In the genomic region with DNA sequence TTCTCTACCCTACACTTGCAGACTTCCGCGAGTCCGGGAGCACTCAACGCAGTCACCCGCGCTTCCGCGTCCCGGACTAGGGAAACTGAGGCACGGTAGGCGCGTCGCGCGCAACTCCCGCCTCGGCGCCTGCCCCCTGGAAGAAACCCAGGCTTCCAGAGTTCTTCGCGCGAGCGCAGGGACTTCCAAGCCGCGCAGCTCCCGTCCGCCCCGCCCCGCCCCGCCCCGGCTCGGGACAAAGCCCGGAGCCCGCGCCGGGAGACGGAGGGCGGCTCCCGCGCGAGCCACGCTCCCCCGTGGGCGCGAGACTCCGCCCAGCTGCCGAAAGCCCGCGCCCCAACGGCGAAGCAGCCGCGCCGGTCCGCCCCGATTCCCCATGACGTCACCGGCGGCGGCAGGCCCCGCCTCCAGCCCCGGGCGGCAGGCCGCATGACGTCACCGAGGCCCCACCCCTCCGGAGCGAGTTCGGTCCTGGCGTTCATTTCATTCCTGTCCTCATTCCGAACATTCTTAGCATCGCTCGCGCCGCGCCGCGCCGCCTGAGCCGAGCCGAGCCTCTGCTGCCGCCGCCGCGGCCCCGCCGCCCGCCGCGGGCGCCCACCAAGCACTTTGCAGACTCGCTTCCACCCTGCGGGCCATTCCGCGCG, we compare ENCODE assay signal across 1 cellular context.
TF ChIP-seq lines count a peak whose summit lies in the region.

TEAD1 (plus strand) TSS at position 498 of the 647 bp plus-strand sequence.

TF ChIP-seq in K562, 482 proteins besides CTCF, POLR2A, EP300 and RAD21 (continued from another document and continues in another):
- no peak for TF ChIP-seq HOMEZ (CRISPR knock-in tag; IDR thresholded peaks at IDR 0.05)
- TF ChIP-seq, protein P1, sequence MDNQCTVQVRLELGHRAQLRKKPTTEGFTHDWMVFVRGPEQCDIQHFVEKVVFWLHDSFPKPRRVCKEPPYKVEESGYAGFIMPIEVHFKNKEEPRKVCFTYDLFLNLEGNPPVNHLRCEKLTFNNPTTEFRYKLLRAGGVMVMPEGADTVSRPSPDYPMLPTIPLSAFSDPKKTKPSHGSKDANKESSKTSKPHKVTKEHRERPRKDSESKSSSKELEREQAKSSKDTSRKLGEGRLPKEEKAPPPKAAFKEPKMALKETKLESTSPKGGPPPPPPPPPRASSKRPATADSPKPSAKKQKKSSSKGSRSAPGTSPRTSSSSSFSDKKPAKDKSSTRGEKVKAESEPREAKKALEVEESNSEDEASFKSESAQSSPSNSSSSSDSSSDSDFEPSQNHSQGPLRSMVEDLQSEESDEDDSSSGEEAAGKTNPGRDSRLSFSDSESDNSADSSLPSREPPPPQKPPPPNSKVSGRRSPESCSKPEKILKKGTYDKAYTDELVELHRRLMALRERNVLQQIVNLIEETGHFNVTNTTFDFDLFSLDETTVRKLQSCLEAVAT (IDR thresholded peaks at IDR 0.05), result 0 out of 4 replicates have a peak, but pooled peaks of 1 of the 2 experiments have one; percentile 17
- no peak for TF ChIP-seq ZNF217 (CRISPR knock-in tag; IDR thresholded peaks at IDR 0.05)
- TF ChIP-seq MEF2D (tag; conservative IDR thresholded peaks at IDR 0.05; ENCODE audit: low read depth), result no peak
- TF ChIP-seq CREB3 (tag; conservative IDR thresholded peaks at IDR 0.05; ENCODE audit: low read depth), result no peak
- peak; percentile 63 for TF ChIP-seq SOX6 (IDR thresholded peaks at IDR 0.05)
- 0 out of 2 replicates have a peak, but pooled peaks have one; percentile 65 for TF ChIP-seq ADNP (tag; IDR thresholded peaks at IDR 0.05)
- TF ChIP-seq RB1 (IDR thresholded peaks at IDR 0.05; ENCODE audit: low read depth), result peak; percentile 95
- TF ChIP-seq, protein P2, sequence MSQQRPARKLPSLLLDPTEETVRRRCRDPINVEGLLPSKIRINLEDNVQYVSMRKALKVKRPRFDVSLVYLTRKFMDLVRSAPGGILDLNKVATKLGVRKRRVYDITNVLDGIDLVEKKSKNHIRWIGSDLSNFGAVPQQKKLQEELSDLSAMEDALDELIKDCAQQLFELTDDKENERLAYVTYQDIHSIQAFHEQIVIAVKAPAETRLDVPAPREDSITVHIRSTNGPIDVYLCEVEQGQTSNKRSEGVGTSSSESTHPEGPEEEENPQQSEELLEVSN (IDR thresholded peaks at IDR 0.05; ENCODE audit: borderline replicate concordance in 1 of 2, extremely low read depth in 1 of 2, insufficient read depth in 1 of 2, insufficient read length in 1 of 2, low read depth in 1 of 2, low read length in 1 of 2, poor library complexity in 1 of 2, severe bottlenecking in 1 of 2), result peak; percentile 53 to 75
- no peak for TF ChIP-seq ZBTB34 (CRISPR knock-in tag; IDR thresholded peaks at IDR 0.05)
- peak; percentile 80 for TF ChIP-seq L3MBTL2 (IDR thresholded peaks at IDR 0.05)
- TF ChIP-seq ZNF212 (CRISPR knock-in tag; IDR thresholded peaks at IDR 0.05), result no peak
- no peak for TF ChIP-seq HNRNPLL (IDR thresholded peaks at IDR 0.05; ENCODE audit: low read depth, low read length, poor library complexity, severe bottlenecking)
- 0 out of 2 replicates have a peak, but pooled peaks have one; percentile 28 for TF ChIP-seq MTA1 (IDR thresholded peaks at IDR 0.05; ENCODE audit: borderline replicate concordance)
- TF ChIP-seq EGR1 (conservative IDR thresholded peaks at IDR 0.05), result no peak
- TF ChIP-seq MED1 (CRISPR knock-in tag; IDR thresholded peaks at IDR 0.05; ENCODE audit: borderline replicate concordance), result no peak
- TF ChIP-seq TEAD4 (IDR thresholded peaks at IDR 0.05; ENCODE audit: low read length), result peak; percentile 79
- no peak for TF ChIP-seq TEAD4 (CRISPR knock-in tag; IDR thresholded peaks at IDR 0.05; ENCODE audit: borderline replicate concordance)
- TF ChIP-seq MLX (CRISPR knock-in tag; conservative IDR thresholded peaks at IDR 0.05), result no peak
- peak; percentile 46 for TF ChIP-seq POLR2AphosphoS5 (IDR thresholded peaks at IDR 0.05; ENCODE audit: control insufficient read depth, insufficient read depth, low read depth, low read length)
- TF ChIP-seq CCNT2 (IDR thresholded peaks at IDR 0.05; ENCODE audit: borderline replicate concordance, extremely low read depth, insufficient read length, low read depth, low read length), result peak; percentile 95
- TF ChIP-seq, protein P3, sequence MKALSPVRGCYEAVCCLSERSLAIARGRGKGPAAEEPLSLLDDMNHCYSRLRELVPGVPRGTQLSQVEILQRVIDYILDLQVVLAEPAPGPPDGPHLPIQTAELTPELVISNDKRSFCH (CRISPR knock-in tag; IDR thresholded peaks at IDR 0.05), result no peak
- TF ChIP-seq, protein P3 (tag; IDR thresholded peaks at IDR 0.05), result 0 out of 2 replicates have a peak, but pooled peaks have one; percentile 15
- no peak for TF ChIP-seq SRSF7 (optimal IDR thresholded peaks at IDR 0.05; ENCODE audit: low read depth, low read length)
- no peak for TF ChIP-seq DMBX1 (CRISPR knock-in tag; IDR thresholded peaks at IDR 0.05; ENCODE audit: borderline replicate concordance)
- TF ChIP-seq ZNF133 (CRISPR knock-in tag; IDR thresholded peaks at IDR 0.05), result no peak
- TF ChIP-seq GTF2E2 (tag; IDR thresholded peaks at IDR 0.05), result peak; percentile 79
- TF ChIP-seq CREB1 (IDR thresholded peaks at IDR 0.05), result peak; percentile 96
- peak; percentile 96 for TF ChIP-seq CREB1 (CRISPR knock-in tag; IDR thresholded peaks at IDR 0.05)
- peak; percentile 69; the same call in 1 of the 2 replicates for TF ChIP-seq E2F4 (CRISPR knock-in tag; IDR thresholded peaks at IDR 0.05; ENCODE audit: low read depth)
- TF ChIP-seq E2F3 (CRISPR knock-in tag; IDR thresholded peaks at IDR 0.05), result peak; percentile 90
- TF ChIP-seq, protein P4, sequence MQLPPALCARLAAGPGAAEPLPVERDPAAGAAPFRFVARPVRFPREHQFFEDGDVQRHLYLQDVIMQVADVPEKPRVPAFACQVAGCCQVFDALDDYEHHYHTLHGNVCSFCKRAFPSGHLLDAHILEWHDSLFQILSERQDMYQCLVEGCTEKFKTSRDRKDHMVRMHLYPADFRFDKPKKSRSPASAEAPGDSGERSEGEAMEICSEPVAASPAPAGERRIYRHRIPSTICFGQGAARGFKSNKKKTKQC (CRISPR knock-in tag; IDR thresholded peaks at IDR 0.05), result peak; percentile 37; the same call in 1 of the 2 replicates
- TF ChIP-seq ZNF24 (IDR thresholded peaks at IDR 0.05), result no peak; the same call in 1 of the 2 replicates
- TF ChIP-seq ZBTB17 (CRISPR knock-in tag; IDR thresholded peaks at IDR 0.05), result peak; percentile 20; the same call in 1 of the 2 replicates
- TF ChIP-seq CTBP1 (IDR thresholded peaks at IDR 0.05; ENCODE audit: borderline replicate concordance), result peak; percentile 98
- no peak for TF ChIP-seq HDAC2 (IDR thresholded peaks at IDR 0.05)
- TF ChIP-seq HMG20A (CRISPR knock-in tag; conservative IDR thresholded peaks at IDR 0.05), result no peak
- peak; percentile 58; the same call in 1 of the 2 replicates for TF ChIP-seq KDM2B (CRISPR knock-in tag; IDR thresholded peaks at IDR 0.05)
- TF ChIP-seq ZNF695 (CRISPR knock-in tag; IDR thresholded peaks at IDR 0.05), result no peak
- no peak for TF ChIP-seq STAT5B (CRISPR knock-in tag; IDR thresholded peaks at IDR 0.05)
- TF ChIP-seq ZNF121 (CRISPR knock-in tag; conservative IDR thresholded peaks at IDR 0.05), result no peak
- peak; percentile 87 for TF ChIP-seq KHSRP (IDR thresholded peaks at IDR 0.05)
- TF ChIP-seq ZNF766 (CRISPR knock-in tag; conservative IDR thresholded peaks at IDR 0.05), result peak; percentile 59; the same call in 1 of the 2 replicates
- no peak for TF ChIP-seq CEBPG (CRISPR knock-in tag; IDR thresholded peaks at IDR 0.05)
- 0 out of 4 replicates have a peak, but pooled peaks of 1 of the 2 experiments have one; percentile 64 for TF ChIP-seq CEBPG (tag; conservative IDR thresholded peaks at IDR 0.05 in 1 of 2, IDR thresholded peaks at IDR 0.05 in 1 of 2)
- peak in 1 of 2 experiments; percentile 41; a peak in 1 of 4 replicates for TF ChIP-seq MNT (conservative IDR thresholded peaks at IDR 0.05)
- TF ChIP-seq ZFP36 (IDR thresholded peaks at IDR 0.05; ENCODE audit: low read depth, low read length, partially characterized antibody), result peak; percentile 26
- TF ChIP-seq HMGN3 (IDR thresholded peaks at IDR 0.05; ENCODE audit: borderline replicate concordance, extremely low read depth, insufficient read length, low read depth, low read length), result peak; percentile 80
- no peak for TF ChIP-seq SREBF1 (IDR thresholded peaks at IDR 0.05; ENCODE audit: borderline replicate concordance, low read depth, low read length)
- 0 out of 2 replicates have a peak, but pooled peaks have one; percentile 38 for TF ChIP-seq SMAD3 (CRISPR knock-in tag; conservative IDR thresholded peaks at IDR 0.05)
- TF ChIP-seq HDGF (IDR thresholded peaks at IDR 0.05), result no peak
- peak in 1 of 2 experiments; percentile 30; a peak in 1 of 4 replicates for TF ChIP-seq NONO (IDR thresholded peaks at IDR 0.05; ENCODE audit: low read depth in 2 of 2, low read length in 1 of 2)
- no peak for TF ChIP-seq PYGO2 (tag; IDR thresholded peaks at IDR 0.05)
- TF ChIP-seq NFIC (IDR thresholded peaks at IDR 0.05), result peak; percentile 44
- no peak for TF ChIP-seq ETV5 (CRISPR knock-in tag; IDR thresholded peaks at IDR 0.05; ENCODE audit: low read depth)
- TF ChIP-seq HIVEP1 (CRISPR knock-in tag; IDR thresholded peaks at IDR 0.05), result no peak
- TF ChIP-seq MTF1 (CRISPR knock-in tag; IDR thresholded peaks at IDR 0.05; ENCODE audit: borderline replicate concordance), result no peak
- TF ChIP-seq, protein P5, sequence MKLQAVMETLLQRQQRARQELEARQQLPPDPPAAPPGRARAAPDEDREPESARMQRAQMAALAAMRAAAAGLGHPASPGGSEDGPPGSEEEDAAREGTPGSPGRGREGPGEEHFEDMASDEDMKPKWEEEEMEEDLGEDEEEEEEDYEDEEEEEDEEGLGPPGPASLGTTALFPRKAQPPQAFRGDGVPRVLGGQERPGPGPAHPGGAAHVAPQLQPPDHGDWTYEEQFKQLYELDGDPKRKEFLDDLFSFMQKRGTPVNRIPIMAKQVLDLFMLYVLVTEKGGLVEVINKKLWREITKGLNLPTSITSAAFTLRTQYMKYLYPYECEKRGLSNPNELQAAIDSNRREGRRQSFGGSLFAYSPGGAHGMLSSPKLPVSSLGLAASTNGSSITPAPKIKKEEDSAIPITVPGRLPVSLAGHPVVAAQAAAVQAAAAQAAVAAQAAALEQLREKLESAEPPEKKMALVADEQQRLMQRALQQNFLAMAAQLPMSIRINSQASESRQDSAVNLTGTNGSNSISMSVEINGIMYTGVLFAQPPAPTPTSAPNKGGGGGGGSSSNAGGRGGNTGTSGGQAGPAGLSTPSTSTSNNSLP (IDR thresholded peaks at IDR 0.05; ENCODE audit: borderline replicate concordance, low read depth, low read length), result no peak
